1 cellular context compared by ENCODE assay signal in genomic region chr5:121987052-121987684, GRCh38.
TF ChIP-seq lines count a peak whose summit lies in the region.

No MANE protein-coding gene starts in this region.

TF ChIP-seq in GM12878, 131 proteins besides CTCF, POLR2A, EP300 and RAD21 (continued from another document):
- TF ChIP-seq ZBTB40 (IDR thresholded peaks at IDR 0.05; ENCODE audit: borderline replicate concordance) (peak; percentile 67; the same call in 1 of the 2 replicates), BCL11A (IDR thresholded peaks at IDR 0.05; ENCODE audit: low read depth, low read length) (no peak), NFXL1 (IDR thresholded peaks at IDR 0.05; ENCODE audit: borderline replicate concordance) (no peak), MYC (IDR thresholded peaks at IDR 0.05; ENCODE audit: insufficient read depth, insufficient read length, insufficient replicate concordance, low read length, severe bottlenecking) (no peak), REST (IDR thresholded peaks at IDR 0.05; ENCODE audit: low read depth, low read length) (no peak), EGR1 (IDR thresholded peaks at IDR 0.05; ENCODE audit: borderline replicate concordance in 1 of 2, low read depth in 2 of 2, low read length in 2 of 2) (no peak)
